Comparison of ENCODE assay signal across 26 cellular contexts in the genomic region with DNA sequence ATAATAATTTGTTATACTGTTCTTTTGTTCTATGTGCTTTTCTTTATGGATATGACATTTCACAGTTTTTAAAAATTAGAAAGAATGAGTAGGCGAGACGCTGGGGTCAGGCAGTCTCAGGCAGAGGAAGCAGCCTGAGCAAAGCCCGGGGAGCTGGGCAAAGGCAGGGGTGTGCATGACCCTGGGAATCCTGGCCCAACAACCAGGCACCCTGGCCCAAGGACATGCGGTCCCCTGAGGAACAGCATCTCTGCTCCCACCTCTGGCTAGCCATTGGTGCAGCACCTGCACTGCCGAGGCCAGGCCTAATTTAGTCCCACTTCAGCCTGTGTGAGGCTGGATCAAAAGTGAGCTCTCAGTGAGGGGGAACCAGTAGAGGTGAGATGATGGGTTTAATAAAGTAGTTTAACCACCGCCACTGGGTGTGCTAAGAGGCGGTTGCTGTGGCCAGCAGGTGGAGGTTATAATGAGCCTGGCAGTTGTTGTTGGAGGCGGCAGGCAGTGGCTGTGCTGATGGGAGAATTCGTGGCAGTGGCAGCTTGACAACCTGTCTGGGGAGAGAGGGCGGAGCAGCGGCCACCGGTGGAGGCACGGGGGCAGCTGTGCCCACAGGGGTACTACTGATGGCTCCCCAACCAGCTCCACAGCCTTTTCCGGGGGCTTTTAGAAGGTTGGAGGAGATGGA. TPM values are rescaled to one million over a fixed set of nuclear protein-coding genes. Genes with fewer than 3 reads are reported as not detected.
DNase-seq lines count a peak whose midpoint lies in the region; ATAC-seq, FAIRE-seq and TF ChIP-seq lines count a peak whose summit lies in the region.
"Had no signal": no experiment of that assay in that cellular context is flagged by ENCODE, and none has a peak within 500 bp of the region (broad histone marks: within the 10 kb centered on the region; RNA-seq: fewer than 3 reads in every experiment).

No MANE protein-coding gene starts in this region.

- H3K27me3 Mint-ChIP-seq in chondrocyte (ENCODE audit: low read depth): no peaks in the 10 kb centered on the region
- H3K27me3 Mint-ChIP-seq: activated CD4-positive, alpha-beta T cell treated with anti-CD3 and anti-CD28 coated beads for 36 hours; stimulated activated naive B cell treated with anti-CD40 and anti-IgM and Interleukin-4, amounts not matched to agents 10 μg/mL and 1 μg/mL and 100 μg/mL, for 72 hours had no signal

- no peak overlapping the region for H3K9ac ChIP-seq in HepG2 (ENCODE audit: insufficient read depth, low read depth, low read length)
- H3K9ac ChIP-seq: BLaER1 treated with 17β-estradiol and CSF1 and Interleukin-3, amounts not matched to agents 10 nM and 100 nM had no signal

- TF ChIP-seq POLR2A in HepG2 (IDR thresholded peaks at IDR 0.05; ENCODE audit: insufficient read depth in 1 of 2, low read depth in 2 of 2, low read length in 2 of 2) (no peak), right lobe of liver (IDR thresholded peaks at IDR 0.05) (no peak)

- no peak overlapping the region for H3K4me3 Mint-ChIP-seq in chondrocyte (ENCODE audit: unreplicated experiment)
- H3K4me3 Mint-ChIP-seq: activated CD4-positive, alpha-beta T cell treated with anti-CD3 and anti-CD28 coated beads for 36 hours; stimulated activated naive B cell treated with anti-CD40 and anti-IgM and Interleukin-4, amounts not matched to agents 10 μg/mL and 1 μg/mL and 100 μg/mL, for 72 hours had no signal

- H3K9me3 ChIP-seq in HepG2 (ENCODE audit: low read length) (no peaks in the 10 kb centered on the region), right lobe of liver (no peaks in the 10 kb centered on the region)

- H3K4me1 ChIP-seq in HepG2 (ENCODE audit: insufficient read depth, low read length) (peaks cover 14% of the 10 kb centered on the region), right lobe of liver (no peaks in the 10 kb centered on the region)
- H3K4me1 ChIP-seq: BLaER1 treated with 17β-estradiol and CSF1 and Interleukin-3, amounts not matched to agents 10 nM and 100 nM had no signal

- no peak overlapping the region for H3K4me2 ChIP-seq in HepG2 (ENCODE audit: low read depth, low read length)
- H3K4me2 ChIP-seq: BLaER1 treated with 17β-estradiol and CSF1 and Interleukin-3, amounts not matched to agents 10 nM and 100 nM; PC-9; smooth muscle cell had no signal

- 52% methylated on average over 14 of the region's 14 CpGs for WGBS in HepG2 (ENCODE audit: low lambda C conversion rate)
- WGBS in right lobe of liver (ENCODE audit: insufficient coverage, low coverage, low lambda C conversion rate, missing lambda C conversion rate): 71% methylated on average over 3 of the region's 14 CpGs

- in situ Hi-C loops in HepG2 (cut with HindIII; ENCODE audit: extremely low pct_ligation_motif_present, low pct_unique_long_range_greater_than_20kb): no loop called here

- H2AFZ ChIP-seq in HepG2 (ENCODE audit: low read length): no peak overlapping the region
- H2AFZ ChIP-seq: PC-9 had no signal

- DNase-seq in HepG2 (ENCODE audit: low spot score) (no peak), right lobe of liver (no peak), NCI-H2227 treated with DMSO at 0.1 percent for 48 hours (lab: John Stamatoyannopoulos, UW) (peak; percentile 11), chondrocyte (ENCODE audit: low spot score) (peak; percentile 83), substantia nigra (lab: John Stamatoyannopoulos, UW) (no peak), AML-193 (lab: John Stamatoyannopoulos, UW) (no peak), glomerular visceral epithelial cell (ENCODE audit: extremely low spot score) (no peak)
- DNase-seq: activated CD4-positive, alpha-beta T cell treated with anti-CD3 and anti-CD28 coated beads for 36 hours; activated gamma-delta T cell; activated T-cell treated with anti-CD3 and anti-CD28 coated beads, Interleukin-2, amount 50 U/mL, for 1 hour; cerebellar nuclear complex; COR-L47; DND-41; HCEC 1CT; NK-92 treated with Interleukin-12 subunit alpha and Interleukin-12 subunit beta, amount 100 ng/mL, for 24 hours; nucleus accumbens; PC-9; SIG-M5; stimulated activated CD4-positive, alpha-beta T cell treated with anti-CD3 and anti-CD28 coated beads, Interleukin-2, amount 100 ng/mL, for 48 hours; stimulated activated naive B cell treated with anti-CD40 and anti-IgM and Interleukin-4, amounts not matched to agents 10 μg/mL and 1 μg/mL and 100 μg/mL, for 72 hours had no signal

- no peaks in the 10 kb centered on the region for H3K79me2 ChIP-seq in HepG2 (ENCODE audit: insufficient read depth, low read length)

- no peak overlapping the region for H3K27ac Mint-ChIP-seq in chondrocyte (ENCODE audit: unreplicated experiment)
- H3K27ac Mint-ChIP-seq: activated CD4-positive, alpha-beta T cell treated with anti-CD3 and anti-CD28 coated beads for 36 hours; stimulated activated naive B cell treated with anti-CD40 and anti-IgM and Interleukin-4, amounts not matched to agents 10 μg/mL and 1 μg/mL and 100 μg/mL, for 72 hours had no signal

- no peaks in the 10 kb centered on the region for H3K36me3 ChIP-seq in HepG2 (replicated peaks in 1 of 2; ENCODE audit: control insufficient read depth in 1 of 2, insufficient read depth in 2 of 2, low read length in 2 of 2)
- H3K36me3 ChIP-seq in right lobe of liver: no peaks in the 10 kb centered on the region

- H3K27ac ChIP-seq in HepG2 (ENCODE audit: extremely low read length, insufficient read depth, low read length) (no peak overlapping the region), right lobe of liver (no peak overlapping the region), substantia nigra (ENCODE audit: low read depth, low read length, poor library complexity, severe bottlenecking) (no peak overlapping the region)
- H3K27ac ChIP-seq: BLaER1 treated with 17β-estradiol and CSF1 and Interleukin-3, amounts not matched to agents 10 nM and 100 nM; HL-60; PC-9 had no signal

- no peaks in the 10 kb centered on the region for H4K20me1 ChIP-seq in HepG2 (ENCODE audit: insufficient read depth, low read length)
- H4K20me1 ChIP-seq: BLaER1 treated with 17β-estradiol and CSF1 and Interleukin-3, amounts not matched to agents 10 nM and 100 nM had no signal

- POLR2A ChIA-PET in HepG2 (lab: Yijun Ruan, JAX): no interaction called here

- no TSS peak for BruUV-seq in HepG2 (replicated peaks; lab: Mats Ljungman, UMichigan)

- H3K4me3 ChIP-seq in HepG2 (replicated peaks in 1 of 3; ENCODE audit: insufficient read depth in 1 of 3, low read depth in 2 of 3, low read length in 3 of 3) (no peak overlapping the region), right lobe of liver (no peak overlapping the region)
- H3K4me3 ChIP-seq: BLaER1 treated with 17β-estradiol and CSF1 and Interleukin-3, amounts not matched to agents 10 nM and 100 nM; PC-9; smooth muscle cell had no signal

- no peaks in the 10 kb centered on the region for H3K36me3 Mint-ChIP-seq in chondrocyte (ENCODE audit: low read depth)

- intact Hi-C loops in HepG2 (cut with micrococcal nuclease; ENCODE audit: unreplicated experiment): no loop called here
- intact Hi-C loops in right lobe of liver (cut with DNase I): no loop called here

- no peak for TF ChIP-seq CTCF in HepG2 (CRISPR knock-in tag; IDR thresholded peaks at IDR 0.05)
- no peak for TF ChIP-seq CTCF in right lobe of liver (IDR thresholded peaks at IDR 0.05)
- no peak for TF ChIP-seq CTCF in chondrocyte (IDR thresholded peaks at IDR 0.05)

- TF ChIP-seq EP300 in HepG2 (IDR thresholded peaks at IDR 0.05; ENCODE audit: low read depth in 2 of 2, low read length in 2 of 2): no peak
- no peak for TF ChIP-seq EP300 in HepG2 (CRISPR knock-in tag; IDR thresholded peaks at IDR 0.05; ENCODE audit: borderline replicate concordance)

- CTCF ChIA-PET in HepG2 (lab: Yijun Ruan, JAX; ENCODE audit: low intra/inter-chr PET ratio, low total read pairs): no interaction called here

- H3K4me1 Mint-ChIP-seq in chondrocyte (ENCODE audit: low read depth): no peaks in the 10 kb centered on the region
- H3K4me1 Mint-ChIP-seq: activated CD4-positive, alpha-beta T cell treated with anti-CD3 and anti-CD28 coated beads for 36 hours had no signal

- no peak for TF ChIP-seq RAD21 in HepG2 (CRISPR knock-in tag; IDR thresholded peaks at IDR 0.05)

- no peak for FAIRE-seq in HepG2 (lab: Jason Lieb, UNC)
- FAIRE-seq: endothelial cell of umbilical vein, TTC549, urothelium cell line had no signal

- H3K27me3 ChIP-seq in HepG2 (ENCODE audit: control insufficient read depth in 1 of 2, insufficient read depth in 2 of 2, low read length in 2 of 2) (no peaks in the 10 kb centered on the region), right lobe of liver (no peaks in the 10 kb centered on the region)
- H3K27me3 ChIP-seq: BLaER1 treated with 17β-estradiol and CSF1 and Interleukin-3, amounts not matched to agents 10 nM and 100 nM had no signal

- no peaks in the 10 kb centered on the region for H3K9me3 Mint-ChIP-seq in chondrocyte (ENCODE audit: low read depth)

- peak; percentile 35 for ATAC-seq in HepG2
- ATAC-seq in right lobe of liver: no peak
- ATAC-seq: activated CD4-positive, alpha-beta T cell treated with anti-CD3 and anti-CD28 coated beads for 36 hours; stimulated activated naive B cell treated with anti-CD40 and anti-IgM and Interleukin-4, amounts not matched to agents 10 μg/mL and 1 μg/mL and 100 μg/mL, for 72 hours had no signal

RNA-seq across cellular contexts. Expression of gene PRKCD, which starts 41.5 kb away (rescaled TPM):
- 1.6 and 4.3 TPM in 2 replicates for total RNA-seq in HepG2 (2016; rRNA removed; fragmentation: Illumina TruSeq; extraction: Trizol)
- 0.79 and 1.0 TPM in 2 replicates for total RNA-seq in HepG2 (2016; cell fraction: cytosol; rRNA removed; fragmentation: Illumina TruSeq; extraction: Trizol; ENCODE audit: low read depth)
- total RNA-seq in HepG2 (2016; cell fraction: insoluble cytoplasmic fraction; rRNA removed; fragmentation: Illumina TruSeq; extraction: Trizol): 1.7 and 3.8 TPM in 2 replicates
- 2.3 and 2.6 TPM in 2 replicates for total RNA-seq in HepG2 (2016; cell fraction: membrane; rRNA removed; fragmentation: Illumina TruSeq; extraction: Trizol)
- 4.3 and 4.4 TPM in 2 replicates for total RNA-seq in HepG2 (2016; cell fraction: nucleus; rRNA removed; fragmentation: Illumina TruSeq; extraction: Trizol)
- polyA plus RNA-seq in HepG2 (2011; rRNA removed): 40.7 and 47.7 TPM in 2 replicates
- polyA plus RNA-seq in HepG2 (2011; cell fraction: cytosol; rRNA removed): 43.8 and 46.4 TPM in 2 replicates
- 49.0 and 56.6 TPM in 2 replicates for polyA plus RNA-seq in HepG2 (2011; cell fraction: nucleus; rRNA removed)
- polyA plus RNA-seq in HepG2 (2012): 26.9 and 29.1 TPM in 2 replicates
- 4.3 and 5.2 TPM in 2 replicates for polyA plus RNA-seq in HepG2 (2016; cell fraction: cytosol; fragmentation: Illumina TruSeq; extraction: Trizol; ENCODE audit: low read depth)
- 19.3 and 22.7 TPM in 2 replicates for polyA plus RNA-seq in HepG2 (2016; cell fraction: insoluble cytoplasmic fraction; fragmentation: Illumina TruSeq; extraction: Trizol; ENCODE audit: low read depth)
- polyA plus RNA-seq in HepG2 (2016; cell fraction: membrane; fragmentation: Illumina TruSeq; extraction: Trizol; ENCODE audit: low read depth): 3.2 and 3.3 TPM in 2 replicates
- 26.1 and 26.5 TPM in 2 replicates for polyA plus RNA-seq in HepG2 (2016; cell fraction: nucleus; fragmentation: Illumina TruSeq; extraction: Trizol; ENCODE audit: insufficient read depth, low read depth)
- 30.4 and 51.6 TPM in 2 replicates for polyA minus RNA-seq in HepG2 (2011; rRNA and poly(A)+ RNA removed; ENCODE audit: low replicate concordance)
- polyA minus RNA-seq in HepG2 (2011; cell fraction: cytosol; rRNA and poly(A)+ RNA removed): 17.5 and 20.8 TPM in 2 replicates
- polyA minus RNA-seq in HepG2 (2011; cell fraction: nucleus; rRNA and poly(A)+ RNA removed): 17.8 and 23.6 TPM in 2 replicates
- total RNA-seq in right lobe of liver: 1 to 10 TPM; 3.5 to 8.3 (median 5.1) TPM
- 11.6 to 20.0 TPM (median 17.1 TPM) in 3 replicates for total RNA-seq in chondrocyte

RNA-seq across cellular contexts. Expression of gene TKT, which starts 53.3 kb away (rescaled TPM):
- 196 and 238 TPM in 2 replicates for total RNA-seq in HepG2 (2016; rRNA removed; fragmentation: Illumina TruSeq; extraction: Trizol)
- total RNA-seq in HepG2 (2016; cell fraction: cytosol; rRNA removed; fragmentation: Illumina TruSeq; extraction: Trizol; ENCODE audit: low read depth): 73.9 and 83.5 TPM in 2 replicates
- total RNA-seq in HepG2 (2016; cell fraction: insoluble cytoplasmic fraction; rRNA removed; fragmentation: Illumina TruSeq; extraction: Trizol): 153 and 251 TPM in 2 replicates
- 138 and 161 TPM in 2 replicates for total RNA-seq in HepG2 (2016; cell fraction: membrane; rRNA removed; fragmentation: Illumina TruSeq; extraction: Trizol)
- 157 and 193 TPM in 2 replicates for total RNA-seq in HepG2 (2016; cell fraction: nucleus; rRNA removed; fragmentation: Illumina TruSeq; extraction: Trizol)
- polyA plus RNA-seq in HepG2 (2011; rRNA removed): 150 and 188 TPM in 2 replicates
- polyA plus RNA-seq in HepG2 (2011; cell fraction: cytosol; rRNA removed): 105 and 148 TPM in 2 replicates
- 113 and 116 TPM in 2 replicates for polyA plus RNA-seq in HepG2 (2011; cell fraction: nucleus; rRNA removed)
- polyA plus RNA-seq in HepG2 (2012): 234 and 367 TPM in 2 replicates
- 126 and 140 TPM in 2 replicates for polyA plus RNA-seq in HepG2 (2016; cell fraction: cytosol; fragmentation: Illumina TruSeq; extraction: Trizol; ENCODE audit: low read depth)
- 190 and 266 TPM in 2 replicates for polyA plus RNA-seq in HepG2 (2016; cell fraction: insoluble cytoplasmic fraction; fragmentation: Illumina TruSeq; extraction: Trizol; ENCODE audit: low read depth)
- 168 and 215 TPM in 2 replicates for polyA plus RNA-seq in HepG2 (2016; cell fraction: membrane; fragmentation: Illumina TruSeq; extraction: Trizol; ENCODE audit: low read depth)
- 308 and 328 TPM in 2 replicates for polyA plus RNA-seq in HepG2 (2016; cell fraction: nucleus; fragmentation: Illumina TruSeq; extraction: Trizol; ENCODE audit: insufficient read depth, low read depth)
- 280 and 471 TPM in 2 replicates for polyA minus RNA-seq in HepG2 (2011; rRNA and poly(A)+ RNA removed; ENCODE audit: low replicate concordance)
- polyA minus RNA-seq in HepG2 (2011; cell fraction: cytosol; rRNA and poly(A)+ RNA removed): 128 and 140 TPM in 2 replicates
- polyA minus RNA-seq in HepG2 (2011; cell fraction: nucleus; rRNA and poly(A)+ RNA removed): 47.4 and 62.7 TPM in 2 replicates
- total RNA-seq in right lobe of liver: 100 to 1,000 TPM in 5 of 6 experiments, 10 to 100 TPM in 1; 98.9 to 257 (median 146) TPM
- total RNA-seq in chondrocyte: 165 to 299 TPM (median 169 TPM) in 3 replicates

Comparison
In these comparisons a context has a peak if more than half of its experiments do, and no peak if none do; other contexts are left out.
1. DNase-seq: peak in NCI-H2227 treated with DMSO at 0.1 percent for 48 hours (single experiment) and chondrocyte (single experiment); none in HepG2 (single experiment), right lobe of liver (0 of 3), substantia nigra (0 of 49), AML-193 (0 of 2) and glomerular visceral epithelial cell (single experiment).